In the genomic region with DNA sequence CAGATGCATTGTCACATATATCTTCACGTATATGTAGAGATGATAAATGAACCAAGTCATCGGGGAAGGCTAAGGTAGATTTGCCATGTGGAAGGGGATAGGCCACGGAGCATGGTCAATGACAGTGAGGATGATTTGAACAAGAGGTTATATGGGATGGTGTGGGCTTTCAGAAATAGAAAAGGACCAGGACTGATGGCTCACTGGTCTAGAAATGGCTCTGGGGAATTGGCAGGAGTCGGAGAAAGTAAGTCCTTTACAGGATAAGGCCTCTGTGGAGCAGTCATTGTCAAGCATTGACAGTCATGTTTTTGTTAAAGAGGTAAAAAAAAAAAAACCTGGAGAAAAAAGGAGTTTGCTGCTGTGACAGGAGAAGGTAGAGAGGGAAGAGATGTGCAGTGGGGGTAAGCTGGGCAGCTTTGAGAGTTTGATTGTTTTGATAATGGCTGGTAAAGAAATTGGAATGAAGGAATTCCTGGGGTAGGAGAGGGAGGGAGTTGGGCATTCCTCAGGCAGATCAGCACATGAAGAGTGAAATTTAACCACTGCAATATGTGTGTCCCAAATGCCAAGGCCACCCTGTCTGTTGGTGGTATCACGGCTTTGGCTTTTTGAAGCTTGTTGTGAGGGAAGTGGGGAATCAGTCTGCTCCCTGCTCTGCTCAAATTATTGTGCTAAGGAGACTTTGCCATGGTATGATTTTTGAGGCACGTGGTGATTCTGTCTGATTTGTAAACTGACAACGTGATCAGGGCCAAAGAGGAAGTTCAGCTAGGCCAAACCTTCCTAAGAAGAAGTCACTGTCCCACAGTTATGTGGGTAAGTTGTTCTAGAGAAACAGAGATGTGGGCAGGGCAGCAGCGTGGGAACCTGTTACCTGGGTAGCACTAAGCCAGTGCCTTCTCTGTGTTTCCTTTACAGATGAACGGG, we compare ENCODE assay signal across 8 cellular contexts. TPM values are rescaled to one million over a fixed set of nuclear protein-coding genes. Genes with fewer than 3 reads are reported as not detected.
DNase-seq lines count a peak whose midpoint lies in the region; ATAC-seq lines count a peak whose summit lies in the region.
"Had no signal": no experiment of that assay in that cellular context is flagged by ENCODE, and none has a peak within 500 bp of the region (broad histone marks: within the 10 kb centered on the region; RNA-seq: fewer than 3 reads in every experiment).

No MANE protein-coding gene starts in this region.

- intact Hi-C loops in activated T-helper 1 cell treated with anti-CD3 and anti-CD28 coated beads, Interleukin-12 subunit alpha, Interleukin-12 subunit beta, Interleukin-2, Interleukin-4 antibody, amounts not matched to agents 30 ng/mL and 10 ng/mL and 1 ng/mL, durations not matched to agents 14 hours and 24 hours and 36 hours (cut with micrococcal nuclease), result loop anchor here (1.0 kb wide), 1 partner anchor 25 kb away; no protein-coding TSS in a partner anchor

- peak overlapping the region; percentile 45 for H3K27ac Mint-ChIP-seq in activated T-helper 1 cell treated with anti-CD3 and anti-CD28 coated beads, Interleukin-12 subunit alpha, Interleukin-12 subunit beta, Interleukin-2, Interleukin-4 antibody, amounts not matched to agents 30 ng/mL and 10 ng/mL and 1 ng/mL, durations not matched to agents 14 hours and 24 hours and 36 hours

- H3K36me3 ChIP-seq in HUES48 (ENCODE audit: control insufficient read depth, insufficient read depth, low read length), result peaks cover 5% of the 10 kb centered on the region; the same call in 1 of the 2 replicates
- H3K36me3 ChIP-seq in iPS-20b (ENCODE audit: insufficient read depth, low read depth, low read length), result no peaks in the 10 kb centered on the region

- no peak for DNase-seq in activated T-helper 1 cell treated with anti-CD3 and anti-CD28 coated beads, Interleukin-12 subunit alpha, Interleukin-12 subunit beta, Interleukin-2, Interleukin-4 antibody, amounts not matched to agents 30 ng/mL and 10 ng/mL and 1 ng/mL, durations not matched to agents 14 hours and 24 hours and 36 hours (ENCODE audit: low spot score)
- peak; percentile 19 to 23 for DNase-seq in stimulated activated CD8-positive, alpha-beta memory T cell treated with anti-CD3 and anti-CD28 coated beads, Interleukin-7, amount 100 ng/mL, for 4 hours (ENCODE audit: low read depth in 2 of 2)
- no peak for DNase-seq in NCI-H2171 (lab: John Stamatoyannopoulos, UW)

- H3K9ac ChIP-seq in HUES48 (ENCODE audit: low read depth, low read length), result no peak overlapping the region
- peak overlapping the region; percentile 45; the same call in 1 of the 2 replicates for H3K9ac ChIP-seq in iPS-20b (ENCODE audit: low read depth, low read length)

- peak; percentile 72 for ATAC-seq in GM19397 (IDR thresholded peaks at IDR 0.05; ENCODE audit: unreplicated experiment)
- ATAC-seq in HG03095 (IDR thresholded peaks at IDR 0.05; ENCODE audit: unreplicated experiment), result no peak

- H3K27me3 ChIP-seq in HUES48 (ENCODE audit: control insufficient read depth, insufficient read depth, low read length) (no peaks in the 10 kb centered on the region), iPS-20b (ENCODE audit: insufficient read depth, low read length) (no peaks in the 10 kb centered on the region)

- no peaks in the 10 kb centered on the region for H3K9me3 Mint-ChIP-seq in activated T-helper 1 cell treated with anti-CD3 and anti-CD28 coated beads, Interleukin-12 subunit alpha, Interleukin-12 subunit beta, Interleukin-2, Interleukin-4 antibody, amounts not matched to agents 30 ng/mL and 10 ng/mL and 1 ng/mL, durations not matched to agents 14 hours and 24 hours and 36 hours

- H3K4me3 Mint-ChIP-seq in activated T-helper 1 cell treated with anti-CD3 and anti-CD28 coated beads, Interleukin-12 subunit alpha, Interleukin-12 subunit beta, Interleukin-2, Interleukin-4 antibody, amounts not matched to agents 30 ng/mL and 10 ng/mL and 1 ng/mL, durations not matched to agents 14 hours and 24 hours and 36 hours, result peak overlapping the region; percentile 17

- H3K36me3 Mint-ChIP-seq in activated T-helper 1 cell treated with anti-CD3 and anti-CD28 coated beads, Interleukin-12 subunit alpha, Interleukin-12 subunit beta, Interleukin-2, Interleukin-4 antibody, amounts not matched to agents 30 ng/mL and 10 ng/mL and 1 ng/mL, durations not matched to agents 14 hours and 24 hours and 36 hours (ENCODE audit: low read depth), result peaks cover 34% of the 10 kb centered on the region

- H3K4me1 ChIP-seq in HUES48 (ENCODE audit: control insufficient read depth, insufficient read depth, low read length) (peaks cover 33% of the 10 kb centered on the region), iPS-20b (ENCODE audit: insufficient read depth, low read length) (peaks cover 23% of the 10 kb centered on the region)

- peak overlapping the region; percentile 84 for H3K27ac ChIP-seq in HUES48 (ENCODE audit: low read depth, low read length)
- peak overlapping the region; percentile 68 for H3K27ac ChIP-seq in iPS-20b (ENCODE audit: low read length)
- H3K27ac ChIP-seq: SK-N-MC had no signal

- H3K4me1 Mint-ChIP-seq in activated T-helper 1 cell treated with anti-CD3 and anti-CD28 coated beads, Interleukin-12 subunit alpha, Interleukin-12 subunit beta, Interleukin-2, Interleukin-4 antibody, amounts not matched to agents 30 ng/mL and 10 ng/mL and 1 ng/mL, durations not matched to agents 14 hours and 24 hours and 36 hours (ENCODE audit: low read depth), result peaks cover 44% of the 10 kb centered on the region

- peak overlapping the region; percentile 28 for H3K4me3 ChIP-seq in HUES48 (ENCODE audit: low read depth, low read length)
- peak overlapping the region; percentile 52 for H3K4me3 ChIP-seq in iPS-20b (ENCODE audit: low read length)
- H3K4me3 ChIP-seq: SK-N-MC had no signal

- peaks cover 3% of the 10 kb centered on the region; the same call in 1 of the 2 replicates for H3K9me3 ChIP-seq in HUES48 (ENCODE audit: control insufficient read depth, insufficient read depth, low read length)
- no peaks in the 10 kb centered on the region for H3K9me3 ChIP-seq in iPS-20b (ENCODE audit: insufficient read depth, low read depth, low read length)

- H3K27me3 Mint-ChIP-seq in activated T-helper 1 cell treated with anti-CD3 and anti-CD28 coated beads, Interleukin-12 subunit alpha, Interleukin-12 subunit beta, Interleukin-2, Interleukin-4 antibody, amounts not matched to agents 30 ng/mL and 10 ng/mL and 1 ng/mL, durations not matched to agents 14 hours and 24 hours and 36 hours (ENCODE audit: insufficient read depth), result no peaks in the 10 kb centered on the region

RNA-seq across cellular contexts. Expression of gene MACF1, which starts 26.0 kb away (rescaled TPM):
- total RNA-seq in activated T-helper 1 cell treated with anti-CD3 and anti-CD28 coated beads, Interleukin-12 subunit alpha, Interleukin-12 subunit beta, Interleukin-2, Interleukin-4 antibody, amounts not matched to agents 30 ng/mL and 10 ng/mL and 1 ng/mL, durations not matched to agents 14 hours and 24 hours and 36 hours, result 224 and 226 TPM in 2 replicates

Comparison
In these comparisons a context has a peak if more than half of its experiments do, and no peak if none do; other contexts are left out.
1. DNase-seq: peak in stimulated activated CD8-positive, alpha-beta memory T cell treated with anti-CD3 and anti-CD28 coated beads, Interleukin-7, amount 100 ng/mL, for 4 hours (2 of 2); none in activated T-helper 1 cell treated with anti-CD3 and anti-CD28 coated beads, Interleukin-12 subunit alpha, Interleukin-12 subunit beta, Interleukin-2, Interleukin-4 antibody, amounts not matched to agents 30 ng/mL and 10 ng/mL and 1 ng/mL, durations not matched to agents 14 hours and 24 hours and 36 hours (single experiment) and NCI-H2171 (single experiment).